ENCODE assay signal across 1 cellular context in genomic region chr7:130912910-130913720, GRCh38.
TF ChIP-seq lines count a peak whose summit lies in the region.

No MANE protein-coding gene starts in this region.

TF ChIP-seq in SK-N-SH, 30 proteins besides CTCF, POLR2A, EP300 and RAD21 (continued from another document):
- TF ChIP-seq REST (IDR thresholded peaks at IDR 0.05; ENCODE audit: low read depth, low read length) (peak; percentile 71), RXRA (IDR thresholded peaks at IDR 0.05; ENCODE audit: borderline replicate concordance, low read depth) (peak; percentile 99), FOSL2 (IDR thresholded peaks at IDR 0.05; ENCODE audit: borderline replicate concordance, low read depth) (peak; percentile 91), GABPA (IDR thresholded peaks at IDR 0.05; ENCODE audit: low read depth) (peak; percentile 55; the same call in 1 of the 2 replicates), FOXJ3 (CRISPR knock-in tag; IDR thresholded peaks at IDR 0.05) (no peak), JUND (IDR thresholded peaks at IDR 0.05) (peak; percentile 97), ELF1 (IDR thresholded peaks at IDR 0.05) (peak; percentile 49; the same call in 1 of the 2 replicates), TCF12 (IDR thresholded peaks at IDR 0.05) (peak; percentile 96), ZBTB33 (IDR thresholded peaks at IDR 0.05; ENCODE audit: borderline replicate concordance, low read depth) (peak; percentile 87), MXI1 (IDR thresholded peaks at IDR 0.05; ENCODE audit: low read depth, low read length) (no peak), POLR2AphosphoS5 (IDR thresholded peaks at IDR 0.05; ENCODE audit: low read depth, low read length) (peak; percentile 94), TEAD4 (IDR thresholded peaks at IDR 0.05; ENCODE audit: borderline replicate concordance, insufficient read depth) (peak; percentile 91), EZH2phosphoT487 (IDR thresholded peaks at IDR 0.05; ENCODE audit: borderline replicate concordance, low read depth) (no peak)
